In the genomic region with DNA sequence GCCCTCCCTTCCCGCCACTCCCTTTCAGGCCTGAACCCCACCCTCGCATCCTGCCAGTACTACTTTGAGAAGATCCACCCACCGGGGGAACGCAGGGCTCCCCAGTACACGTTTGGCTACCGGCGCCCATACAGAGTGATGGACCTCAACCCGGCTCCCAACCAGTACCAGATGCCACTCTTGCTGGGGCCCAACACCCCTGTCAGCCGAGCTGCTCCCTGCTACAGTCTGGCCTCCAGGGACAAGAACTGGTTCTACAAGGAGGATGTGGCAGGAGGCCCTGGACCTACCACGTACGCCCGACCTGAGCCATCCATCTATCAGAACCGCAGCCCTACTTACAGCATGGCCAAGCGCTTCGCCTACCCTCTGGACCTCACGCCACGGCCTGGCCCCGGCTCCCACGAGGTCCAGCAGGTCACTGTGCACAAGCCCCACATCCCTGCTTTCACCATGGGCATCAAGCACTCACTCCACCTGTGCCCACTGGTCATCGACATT, we compare ENCODE assay signal across 25 cellular contexts. TPM values are rescaled to one million over a fixed set of nuclear protein-coding genes. Genes with fewer than 3 reads are reported as not detected.
DNase-seq lines count a peak whose midpoint lies in the region; ATAC-seq, FAIRE-seq and TF ChIP-seq lines count a peak whose summit lies in the region.
"Had no signal": no experiment of that assay in that cellular context is flagged by ENCODE, and none has a peak within 500 bp of the region (broad histone marks: within the 10 kb centered on the region; RNA-seq: fewer than 3 reads in every experiment).

No MANE protein-coding gene starts in this region.

- TF ChIP-seq CTCF in BE2C (IDR thresholded peaks at IDR 0.05; ENCODE audit: low read depth, low read length) = no peak
- TF ChIP-seq CTCF in kidney (IDR thresholded peaks at IDR 0.05; ENCODE audit: borderline replicate concordance, extremely low read depth, insufficient read depth) = no peak

- no peak for ATAC-seq in GM21526 (IDR thresholded peaks at IDR 0.05; ENCODE audit: low FRiP score, unreplicated experiment)
- ATAC-seq: stimulated activated memory B cell treated with anti-CD40 and anti-IgM and Interleukin-4, amounts not matched to agents 10 μg/mL and 1 μg/mL and 100 μg/mL, for 72 hours had no signal

- FAIRE-seq in HTR-8/SVneo (lab: Jason Lieb, UNC) (peak; percentile 4), kidney (lab: Jason Lieb, UNC) (no peak)
- FAIRE-seq: frontal cortex, GM12892, urothelium cell line had no signal

- peak; percentile 2 for DNase-seq in BE2C
- no peak for DNase-seq in HTR-8/SVneo (ENCODE audit: insufficient read length, low spot score)
- peak; percentile 55 for DNase-seq in kidney
- DNase-seq in posterior vena cava (ENCODE audit: low spot score) = peak; percentile 81
- no peak for DNase-seq in superior temporal gyrus (ENCODE audit: extremely low spot score)
- DNase-seq in MG63 = no peak
- DNase-seq: ACHN; activated CD4-positive, alpha-beta T cell treated with anti-CD3 and anti-CD28 coated beads, Interleukin-2, amount 50 U/mL, for 4 hours; activated naive CD4-positive, alpha-beta T cell treated with Interleukin-2 at 50 U/mL for 16 hours; activated T-cell treated with anti-CD3 and anti-CD28 coated beads, Interleukin-2, amount 50 U/mL, for 48 hours; COR-L47; H9; mammary epithelial cell; NCI-H1417 treated with DMSO at 0.1 percent for 48 hours; NCI-H2029 treated with DMSO at 0.1 percent for 48 hours; NCI-H526; NK-92 treated with Interleukin-12 subunit alpha and Interleukin-12 subunit beta, amount 100 ng/mL, for 24 hours; substantia nigra; T-helper 2 cell had no signal

- H3K27ac ChIP-seq in kidney (ENCODE audit: low read depth in 2 of 2, low read length in 2 of 2) = no peak overlapping the region
- H3K27ac ChIP-seq: dorsolateral prefrontal cortex had no signal

- H3K4me1 ChIP-seq in BE2C = peaks cover 11% of the 10 kb centered on the region
- H3K4me1 ChIP-seq in kidney (ENCODE audit: control insufficient read depth in 1 of 2, insufficient read depth in 1 of 2, low read depth in 1 of 2, low read length in 2 of 2) = peaks cover 8 to 15% of the 10 kb centered on the region in 2 donors

- H3K9ac ChIP-seq in kidney (ENCODE audit: low read length in 2 of 2) = no peak overlapping the region

- H3K9me3 ChIP-seq in BE2C (no peaks in the 10 kb centered on the region), kidney (ENCODE audit: control insufficient read depth in 1 of 2, low read length in 2 of 2) (no peaks in the 10 kb centered on the region), MG63 (no peaks in the 10 kb centered on the region)

- intact Hi-C loops in kidney (cut with DNase I) = no loop called here
- intact Hi-C loops in posterior vena cava (cut with DNase I) = loop anchor here in 1 of 2 donors (5.0 to 10.0 kb wide), 2 partner anchors 40 to 78 kb away; no protein-coding TSS in a partner anchor

- H3K4me3 ChIP-seq in BE2C (ENCODE audit: low read depth, low read length) (no peak overlapping the region), kidney (ENCODE audit: low read length in 2 of 2) (no peak overlapping the region), MG63 (no peak overlapping the region)
- H3K4me3 ChIP-seq: dorsolateral prefrontal cortex had no signal

- H3K36me3 ChIP-seq in BE2C (no peaks in the 10 kb centered on the region), kidney (ENCODE audit: control insufficient read depth in 1 of 2, insufficient read depth in 2 of 2, low read length in 2 of 2) (no peaks in the 10 kb centered on the region), MG63 (no peaks in the 10 kb centered on the region)

- H3K27me3 ChIP-seq in BE2C (no peaks in the 10 kb centered on the region), MG63 (no peaks in the 10 kb centered on the region)
- H3K27me3 ChIP-seq: dorsolateral prefrontal cortex had no signal

RNA-seq across cellular contexts. Expression of gene CSPG4, which starts 14.4 kb away (rescaled TPM):
- polyA plus RNA-seq in BE2C (2012; ENCODE audit: insufficient read depth, insufficient read length, low read depth) = 5.9 TPM
- 30.7 TPM for total RNA-seq in kidney
- polyA plus RNA-seq in kidney (ENCODE audit: insufficient read depth, low read depth, low replicate concordance) = 4.4 TPM
- total RNA-seq in posterior vena cava = 100 to 1,000 TPM in 1 of 2 donors, 10 to 100 TPM in 1; 90.4 to 134 TPM
- total RNA-seq in MG63 (2014; rRNA removed; shearing (Covaris generic); ENCODE audit: low replicate concordance) = 13.4 and 19.6 TPM in 2 replicates

Comparison
In these comparisons a context has a peak if more than half of its experiments do, and no peak if none do; other contexts are left out.
1. DNase-seq: peak in BE2C (single experiment), kidney (single experiment) and posterior vena cava (single experiment); none in HTR-8/SVneo (single experiment), superior temporal gyrus (single experiment) and MG63 (single experiment).